ENCODE assay signal across 18 cellular contexts in genomic region chr16:3047387-3047720, GRCh38. TPM values are rescaled to one million over a fixed set of nuclear protein-coding genes. Genes with fewer than 3 reads are reported as not detected.
DNase-seq lines count a peak whose midpoint lies in the region; ATAC-seq and TF ChIP-seq lines count a peak whose summit lies in the region.
"Had no signal": no experiment of that assay in that cellular context is flagged by ENCODE, and none has a peak within 500 bp of the region (broad histone marks: within the 10 kb centered on the region; RNA-seq: fewer than 3 reads in every experiment).

No MANE protein-coding gene starts in this region.

- H3K27ac Mint-ChIP-seq in activated CD8-positive, alpha-beta T cell treated with anti-CD3 and anti-CD28 coated beads, Interleukin-2, amount 10 ng/mL, durations not matched to agents 7 days and 5 days = peak overlapping the region; percentile 90
- no peak overlapping the region for H3K27ac Mint-ChIP-seq in activated CD8-positive, alpha-beta T cell treated with anti-CD3 and anti-CD28 coated beads for 36 hours
- H3K27ac Mint-ChIP-seq in T-cell = no peak overlapping the region

- POLR2A ChIA-PET in activated CD8-positive, alpha-beta T cell treated with anti-CD3 and anti-CD28 coated beads, Interleukin-2, amount 10 ng/mL, durations not matched to agents 7 days and 5 days (lab: Charles Lee) = interaction anchor here (0.8 to 2.4 kb wide), 5 partner anchors 10 to 102 kb away, joined by 3 to 19 read pairs (median 4); partner anchors contain the start of genes HCFC1R1, THOC6 and ZNF213
- POLR2A ChIA-PET in activated CD8-positive, alpha-beta T cell treated with anti-CD3 and anti-CD28 coated beads for 36 hours (lab: Charles Lee) = interaction anchor here (0.5 to 2.2 kb wide), 9 partner anchors 8 to 41 kb away, joined by 3 to 7 read pairs (median 5); partner anchors contain the start of gene TNFRSF12A
- POLR2A ChIA-PET in T-cell (lab: Charles Lee) = no interaction called here

- CTCF ChIA-PET in activated CD8-positive, alpha-beta T cell treated with anti-CD3 and anti-CD28 coated beads, Interleukin-2, amount 10 ng/mL, durations not matched to agents 7 days and 5 days (lab: Charles Lee) = interaction anchor here (0.6 to 16.3 kb wide), 7 partner anchors 12 to 175 kb away, joined by 3 to 270 read pairs (median 4); no protein-coding TSS in a partner anchor
- CTCF ChIA-PET in activated CD8-positive, alpha-beta T cell treated with anti-CD3 and anti-CD28 coated beads for 36 hours (lab: Charles Lee) = interaction anchor here (1.2 to 6.0 kb wide), 4 partner anchors 12 to 82 kb away, joined by 4 to 99 read pairs (median 26); no protein-coding TSS in a partner anchor
- CTCF ChIA-PET in T-cell (lab: Charles Lee) = interaction anchor here in 1 of 2 donors (0.6 kb wide), 1 partner anchor 46 kb away, joined by 4 read pairs; no protein-coding TSS in a partner anchor

- peak overlapping the region; percentile 71 for H3K4me3 ChIP-seq in iPS-18c (ENCODE audit: insufficient read depth, low read depth, low read length)
- H3K4me3 ChIP-seq in spleen = peak overlapping the region in 6 of 8 donors; percentile 6 to 84 (median 60)
- no peak overlapping the region for H3K4me3 ChIP-seq in prostate gland
- H3K4me3 ChIP-seq: K562 had no signal

- H3K36me3 Mint-ChIP-seq in activated CD8-positive, alpha-beta T cell treated with anti-CD3 and anti-CD28 coated beads, Interleukin-2, amount 10 ng/mL, durations not matched to agents 7 days and 5 days (ENCODE audit: low read depth) = peaks cover 51% of the 10 kb centered on the region
- H3K36me3 Mint-ChIP-seq in activated CD8-positive, alpha-beta T cell treated with anti-CD3 and anti-CD28 coated beads for 36 hours (ENCODE audit: low read depth) = peaks cover 2% of the 10 kb centered on the region
- no peaks in the 10 kb centered on the region for H3K36me3 Mint-ChIP-seq in T-cell

- TF ChIP-seq POLR2A in spleen (IDR thresholded peaks at IDR 0.05) (no peak), prostate gland (IDR thresholded peaks at IDR 0.05) (no peak)

- 12 to 24% (median 19%) methylated on average over 2 to 13 of the region's 13 CpGs for WGBS in spleen, 5 donors
- WGBS in prostate gland = 5% methylated on average over 11 of the region's 13 CpGs

- H3K4me1 ChIP-seq in spleen (peaks cover 17 to 87% (median 28%) of the 10 kb centered on the region in 6 donors), prostate gland (replicated peaks) (peaks cover 10% of the 10 kb centered on the region)

- intact Hi-C loops in activated CD8-positive, alpha-beta T cell treated with anti-CD3 and anti-CD28 coated beads for 36 hours (cut with micrococcal nuclease) = no loop called here
- intact Hi-C loops in spleen (cut with DNase I; ENCODE audit: low total_unique reads) (no loop called here), prostate gland (cut with DNase I) (no loop called here)

- H3K4me3 Mint-ChIP-seq in activated CD8-positive, alpha-beta T cell treated with anti-CD3 and anti-CD28 coated beads, Interleukin-2, amount 10 ng/mL, durations not matched to agents 7 days and 5 days = peak overlapping the region; percentile 83
- no peak overlapping the region for H3K4me3 Mint-ChIP-seq in activated CD8-positive, alpha-beta T cell treated with anti-CD3 and anti-CD28 coated beads for 36 hours
- H3K4me3 Mint-ChIP-seq in T-cell = peak overlapping the region; percentile 36 to 77 (median 56)

- H3K4me1 Mint-ChIP-seq in activated CD8-positive, alpha-beta T cell treated with anti-CD3 and anti-CD28 coated beads, Interleukin-2, amount 10 ng/mL, durations not matched to agents 7 days and 5 days (ENCODE audit: low read depth) = peaks cover 64% of the 10 kb centered on the region
- peaks cover 21% of the 10 kb centered on the region for H3K4me1 Mint-ChIP-seq in activated CD8-positive, alpha-beta T cell treated with anti-CD3 and anti-CD28 coated beads for 36 hours (ENCODE audit: low read depth)
- H3K4me1 Mint-ChIP-seq in T-cell = peaks cover 18 to 38% (median 33%) of the 10 kb centered on the region in 3 donors

- H3K27me3 ChIP-seq in spleen (replicated peaks in 1 of 7) (peaks cover 0 to 82% (median 57%) of the 10 kb centered on the region in 7 donors), prostate gland (replicated peaks; ENCODE audit: insufficient read depth) (peaks cover 2% of the 10 kb centered on the region)

- H3K36me3 ChIP-seq in spleen (peaks cover 0 to 11% (median 0%) of the 10 kb centered on the region in 6 donors), prostate gland (no peaks in the 10 kb centered on the region)
- H3K36me3 ChIP-seq: cardiac muscle cell, upper lobe of right lung had no signal

- DNase-seq in activated CD8-positive, alpha-beta T cell treated with anti-CD3 and anti-CD28 coated beads, Interleukin-2, amount 10 ng/mL, durations not matched to agents 7 days and 5 days = peak; percentile 46
- DNase-seq in activated CD8-positive, alpha-beta T cell treated with anti-CD3 and anti-CD28 coated beads for 36 hours = no peak
- DNase-seq in T-cell (no peak), spleen (no peak), prostate gland (ENCODE audit: low spot score) (no peak)
- DNase-seq: activated naive CD4-positive, alpha-beta T cell treated with anti-CD3 and anti-CD28 coated beads, Interleukin-2, amount 50 U/mL, for 16 hours; GDM1; islet precursor cell; NCI-H1105 treated with DMSO at 0.1 percent for 48 hours; NCI-H2227 treated with DMSO at 0.1 percent for 48 hours; upper lobe of right lung had no signal

- no peaks in the 10 kb centered on the region for H3K9me3 Mint-ChIP-seq in activated CD8-positive, alpha-beta T cell treated with anti-CD3 and anti-CD28 coated beads, Interleukin-2, amount 10 ng/mL, durations not matched to agents 7 days and 5 days (ENCODE audit: insufficient read depth)
- H3K9me3 Mint-ChIP-seq in activated CD8-positive, alpha-beta T cell treated with anti-CD3 and anti-CD28 coated beads for 36 hours = no peaks in the 10 kb centered on the region
- no peaks in the 10 kb centered on the region for H3K9me3 Mint-ChIP-seq in T-cell

- H3K27ac ChIP-seq in spleen (peak overlapping the region in 7 of 8 donors; percentile 69 to 95 (median 81)), prostate gland (no peak overlapping the region)
- H3K27ac ChIP-seq: cardiac muscle cell, upper lobe of right lung had no signal

- TF ChIP-seq CTCF in activated CD8-positive, alpha-beta T cell treated with anti-CD3 and anti-CD28 coated beads for 36 hours (IDR thresholded peaks at IDR 0.05) = no peak
- TF ChIP-seq CTCF in spleen (IDR thresholded peaks at IDR 0.05 in 8 of 11, conservative IDR thresholded peaks at IDR 0.05 in 3 of 11) = no peak
- no peak for TF ChIP-seq CTCF in prostate gland (IDR thresholded peaks at IDR 0.05)

- H3K9me3 ChIP-seq in iPS-18c (ENCODE audit: control insufficient read depth, insufficient read depth, low read length) = no peaks in the 10 kb centered on the region
- H3K9me3 ChIP-seq in spleen = no peaks in the 10 kb centered on the region
- no peaks in the 10 kb centered on the region for H3K9me3 ChIP-seq in prostate gland
- H3K9me3 ChIP-seq: A549, upper lobe of right lung had no signal

- H3K27me3 Mint-ChIP-seq in activated CD8-positive, alpha-beta T cell treated with anti-CD3 and anti-CD28 coated beads, Interleukin-2, amount 10 ng/mL, durations not matched to agents 7 days and 5 days (ENCODE audit: low read depth) = peaks cover 32% of the 10 kb centered on the region
- peaks cover 30% of the 10 kb centered on the region for H3K27me3 Mint-ChIP-seq in activated CD8-positive, alpha-beta T cell treated with anti-CD3 and anti-CD28 coated beads for 36 hours
- peaks cover 18 to 37% of the 10 kb centered on the region in 2 donors for H3K27me3 Mint-ChIP-seq in T-cell

- ATAC-seq in activated CD8-positive, alpha-beta T cell treated with anti-CD3 and anti-CD28 coated beads, Interleukin-2, amount 10 ng/mL, durations not matched to agents 7 days and 5 days = no peak
- no peak for ATAC-seq in activated CD8-positive, alpha-beta T cell treated with anti-CD3 and anti-CD28 coated beads for 36 hours
- ATAC-seq in T-cell (replicated peaks in 1 of 4) = no peak
- no peak for ATAC-seq in HG03565 (IDR thresholded peaks at IDR 0.05; ENCODE audit: unreplicated experiment)
- no peak for ATAC-seq in GM21576 (IDR thresholded peaks at IDR 0.05; ENCODE audit: unreplicated experiment)
- ATAC-seq: K562 had no signal

RNA-seq across cellular contexts. Expression of gene MMP25, which starts 1.0 kb away (rescaled TPM):
- total RNA-seq in activated CD8-positive, alpha-beta T cell treated with anti-CD3 and anti-CD28 coated beads, Interleukin-2, amount 10 ng/mL, durations not matched to agents 7 days and 5 days = 10 to 100 TPM; 58.0 to 66.1 TPM
- total RNA-seq in activated CD8-positive, alpha-beta T cell treated with anti-CD3 and anti-CD28 coated beads for 36 hours = 1 to 10 TPM; 1.1 to 1.5 TPM
- 1 to 10 TPM; 1.6 to 9.6 (median 4.1) TPM for total RNA-seq in T-cell
- total RNA-seq in spleen = 100 to 1,000 TPM in 4 of 7 donors, 10 to 100 TPM in 3; 24.3 to 282 (median 113) TPM
- 10 to 100 TPM in 2 of 3 donors, 1 to 10 TPM in 1; 2.7 to 45.0 (median 41.9) TPM for polyA plus RNA-seq in spleen
- total RNA-seq in prostate gland = 1 to 10 TPM in 1 of 2 donors, under 1 TPM in 1; 0.74 to 1.4 TPM

RNA-seq across cellular contexts. Expression of gene BICDL2, which starts 10.6 kb away (rescaled TPM):
- total RNA-seq in activated CD8-positive, alpha-beta T cell treated with anti-CD3 and anti-CD28 coated beads, Interleukin-2, amount 10 ng/mL, durations not matched to agents 7 days and 5 days = under 1 TPM; 0.84 to 0.94 TPM
- total RNA-seq in activated CD8-positive, alpha-beta T cell treated with anti-CD3 and anti-CD28 coated beads for 36 hours = under 1 TPM; 0.77 to 0.92 TPM
- total RNA-seq in T-cell (under 1 TPM in 3 of 5 donors, not detected in 2; 0.13 to 0.16 (median 0.15) TPM), spleen (under 1 TPM in 4 of 7 donors, not detected in 3; 0.30 to 0.77 (median 0.32) TPM), prostate gland (10 to 100 TPM; 54.6 to 59.6 TPM)
- under 1 TPM; 0.03 to 0.22 (median 0.15) TPM for polyA plus RNA-seq in spleen
- total RNA-seq: cardiac muscle cell had no signal
- polyA plus RNA-seq: A549, cardiac muscle cell had no signal

RNA-seq across cellular contexts. Expression of gene IL32, which starts 18.1 kb away (rescaled TPM):
- total RNA-seq in activated CD8-positive, alpha-beta T cell treated with anti-CD3 and anti-CD28 coated beads, Interleukin-2, amount 10 ng/mL, durations not matched to agents 7 days and 5 days = 1,000 to 10,000 TPM; 1,836 to 1,884 TPM
- total RNA-seq in activated CD8-positive, alpha-beta T cell treated with anti-CD3 and anti-CD28 coated beads for 36 hours = 100 to 1,000 TPM; 971 to 974 TPM
- 1,000 to 10,000 TPM in 2 of 5 donors, 100 to 1,000 TPM in 3; 736 to 1,200 (median 999) TPM for total RNA-seq in T-cell
- total RNA-seq in spleen = 100 to 1,000 TPM; 171 to 414 (median 309) TPM
- 100 to 1,000 TPM; 256 to 624 (median 277) TPM for polyA plus RNA-seq in spleen
- total RNA-seq in prostate gland = 10 to 100 TPM; 13.5 to 33.3 TPM
- total RNA-seq: SK-MEL-5 had no signal

RNA-seq across cellular contexts. Expression of gene THOC6, which starts 23.5 kb away (rescaled TPM):
- 10 to 100 TPM; 57.4 to 57.9 TPM for total RNA-seq in activated CD8-positive, alpha-beta T cell treated with anti-CD3 and anti-CD28 coated beads, Interleukin-2, amount 10 ng/mL, durations not matched to agents 7 days and 5 days
- total RNA-seq in activated CD8-positive, alpha-beta T cell treated with anti-CD3 and anti-CD28 coated beads for 36 hours = 10 to 100 TPM; 55.4 to 56.6 TPM
- total RNA-seq in T-cell = 10 to 100 TPM; 23.7 to 32.8 (median 31.7) TPM
- 10 to 100 TPM; 19.3 to 30.4 (median 26.3) TPM for total RNA-seq in spleen
- 10 to 100 TPM; 40.7 to 57.2 (median 41.0) TPM for polyA plus RNA-seq in spleen
- total RNA-seq in prostate gland = 10 to 100 TPM; 22.9 to 28.0 TPM

RNA-seq across cellular contexts. Expression of gene HCFC1R1, which starts 23.6 kb away (rescaled TPM):
- 10 to 100 TPM; 41.0 to 41.7 TPM for total RNA-seq in activated CD8-positive, alpha-beta T cell treated with anti-CD3 and anti-CD28 coated beads, Interleukin-2, amount 10 ng/mL, durations not matched to agents 7 days and 5 days
- total RNA-seq in activated CD8-positive, alpha-beta T cell treated with anti-CD3 and anti-CD28 coated beads for 36 hours = 10 to 100 TPM; 24.2 to 24.8 TPM
- total RNA-seq in T-cell (10 to 100 TPM; 11.4 to 25.9 (median 22.3) TPM), spleen (10 to 100 TPM; 15.5 to 30.8 (median 21.6) TPM), prostate gland (10 to 100 TPM; 52.4 to 67.0 TPM)
- polyA plus RNA-seq in spleen = 10 to 100 TPM; 60.5 to 74.5 (median 62.8) TPM

Comparison
In these comparisons a context has a peak if more than half of its experiments do, and no peak if none do; other contexts are left out.
1. H3K4me3 ChIP-seq: peak in iPS-18c (single experiment) and spleen (6 of 8); none in prostate gland (0 of 2).
2. H3K27ac ChIP-seq: peak in spleen (7 of 8); none in prostate gland (0 of 2).
3. RNA of gene BICDL2, which starts 10.6 kb away (total RNA-seq): 54.6 to 59.6 TPM in prostate gland; 0.84 to 0.94 TPM in activated CD8-positive, alpha-beta T cell treated with anti-CD3 and anti-CD28 coated beads, Interleukin-2, amount 10 ng/mL, durations not matched to agents 7 days and 5 days, 0.77 to 0.92 TPM in activated CD8-positive, alpha-beta T cell treated with anti-CD3 and anti-CD28 coated beads for 36 hours, 0.30 to 0.77 TPM in spleen and 0.13 to 0.16 TPM in T-cell; every median in the first group is over 10 times any median in the second.
4. RNA of gene IL32, which starts 18.1 kb away (total RNA-seq): 1,836 to 1,884 TPM in activated CD8-positive, alpha-beta T cell treated with anti-CD3 and anti-CD28 coated beads, Interleukin-2, amount 10 ng/mL, durations not matched to agents 7 days and 5 days, 736 to 1,200 TPM in T-cell, 971 to 974 TPM in activated CD8-positive, alpha-beta T cell treated with anti-CD3 and anti-CD28 coated beads for 36 hours and 171 to 414 TPM in spleen; 13.5 to 33.3 TPM in prostate gland; every median in the first group is over 4 times any median in the second.
5. POLR2A ChIA-PET loops: an anchor here in activated CD8-positive, alpha-beta T cell treated with anti-CD3 and anti-CD28 coated beads, Interleukin-2, amount 10 ng/mL, durations not matched to agents 7 days and 5 days (0.8 to 2.4 kb wide) and activated CD8-positive, alpha-beta T cell treated with anti-CD3 and anti-CD28 coated beads for 36 hours (0.5 to 2.2 kb wide); none called in T-cell.